Comparison of ENCODE assay signal across 10 cellular contexts in the genomic region with DNA sequence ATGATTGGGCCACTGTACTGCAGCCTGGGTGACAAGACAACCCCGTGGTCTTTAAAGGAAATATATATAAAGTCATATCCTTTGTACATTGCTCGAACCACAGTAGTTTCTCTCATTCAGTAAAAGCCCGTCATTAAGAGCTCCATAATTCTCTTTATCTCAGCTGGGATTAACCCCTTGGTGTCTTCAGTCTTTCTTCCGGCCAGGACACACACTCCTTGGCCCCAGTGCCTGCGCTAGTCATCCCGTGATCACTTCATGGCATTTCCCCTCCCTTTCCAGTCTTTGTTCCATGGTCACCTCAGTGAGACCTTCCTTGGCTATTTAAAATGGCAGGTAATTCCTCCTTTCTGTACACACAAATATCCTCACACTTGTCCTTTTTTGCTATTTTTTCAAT. TPM values are rescaled to one million over a fixed set of nuclear protein-coding genes. Genes with fewer than 3 reads are reported as not detected.
A peak's percentile ranks its signal among the peaks of the same experiment; 100 is the strongest.
DNase-seq lines count a peak whose midpoint lies in the region; ATAC-seq and TF ChIP-seq lines count a peak whose summit lies in the region.
"Had no signal": no experiment of that assay in that cellular context is flagged by ENCODE, and none has a peak within 500 bp of the region (broad histone marks: within the 10 kb centered on the region; RNA-seq: fewer than 3 reads in every experiment).

No MANE protein-coding gene starts in this region.

- no peak overlapping the region for H3K27ac ChIP-seq in CD4-positive, alpha-beta memory T cell (ENCODE audit: low read depth, low read length)

- peaks cover 51% of the 10 kb centered on the region for H3K4me1 ChIP-seq in CD4-positive, alpha-beta memory T cell (ENCODE audit: insufficient read depth, low read length)

- no peak for TF ChIP-seq CTCF in foreskin fibroblast (IDR thresholded peaks at IDR 0.05; ENCODE audit: low read depth, low read length)

- H3K4me1 Mint-ChIP-seq in CD4-positive, alpha-beta memory T cell = peaks cover 23 to 67% (median 42%) of the 10 kb centered on the region in 4 donors
- H3K4me1 Mint-ChIP-seq in activated naive CD8-positive, alpha-beta T cell treated with anti-CD3 and anti-CD28 coated beads for 36 hours = peaks cover 52% of the 10 kb centered on the region
- peaks cover 22 to 64% (median 57%) of the 10 kb centered on the region in 4 donors for H3K4me1 Mint-ChIP-seq in naive thymus-derived CD8-positive, alpha-beta T cell

- no peak for DNase-seq in CD4-positive, alpha-beta memory T cell
- DNase-seq in HT1080 (ENCODE audit: low read depth) (peak; percentile 37), NCI-H524 treated with DMSO at 0.1 percent for 48 hours (lab: John Stamatoyannopoulos, UW) (no peak), foreskin fibroblast (no peak), NCI-H1694 (lab: John Stamatoyannopoulos, UW) (no peak), epidermal melanocyte (ENCODE audit: insufficient read length, low spot score) (no peak)
- no peak for DNase-seq in activated naive CD8-positive, alpha-beta T cell treated with anti-CD3 and anti-CD28 coated beads for 36 hours
- DNase-seq in naive thymus-derived CD8-positive, alpha-beta T cell = no peak
- DNase-seq: left colon, NCI-H146 had no signal

- no peaks in the 10 kb centered on the region for H3K27me3 ChIP-seq in CD4-positive, alpha-beta memory T cell (ENCODE audit: insufficient read depth, low read length)

- no peak for ATAC-seq in naive thymus-derived CD8-positive, alpha-beta T cell
- ATAC-seq: left colon had no signal

- peaks cover 53% of the 10 kb centered on the region for H3K36me3 ChIP-seq in CD4-positive, alpha-beta memory T cell (ENCODE audit: insufficient read depth, low read length)

- POLR2A ChIA-PET in CD4-positive, alpha-beta memory T cell (lab: Charles Lee; ENCODE audit: partially characterized antibody) = no interaction called here
- POLR2A ChIA-PET in naive thymus-derived CD8-positive, alpha-beta T cell (lab: Charles Lee) = interaction anchor here (5.6 kb wide), 1 partner anchor 7 kb away, joined by 67 read pairs; a partner anchor contains a TSS

- no peaks in the 10 kb centered on the region for H3K9me3 ChIP-seq in CD4-positive, alpha-beta memory T cell (ENCODE audit: control insufficient read depth in 1 of 2, low read length in 2 of 2)

- intact Hi-C loops in CD4-positive, alpha-beta memory T cell (cut with micrococcal nuclease) = loop anchor here (5.0 to 10.0 kb wide), 2 partner anchors 201 to 399 kb away; a partner anchor contains a TSS

- peaks cover 47 to 72% of the 10 kb centered on the region in 2 donors for H3K36me3 Mint-ChIP-seq in CD4-positive, alpha-beta memory T cell
- peaks cover 76% of the 10 kb centered on the region for H3K36me3 Mint-ChIP-seq in activated naive CD8-positive, alpha-beta T cell treated with anti-CD3 and anti-CD28 coated beads for 36 hours
- peaks cover 7 to 78% (median 44%) of the 10 kb centered on the region in 3 donors for H3K36me3 Mint-ChIP-seq in naive thymus-derived CD8-positive, alpha-beta T cell

- peak overlapping the region in 7 of 8 donors; percentile 47 to 76 (median 58) for H3K4me3 Mint-ChIP-seq in CD4-positive, alpha-beta memory T cell
- peak overlapping the region; percentile 95 for H3K4me3 Mint-ChIP-seq in activated naive CD8-positive, alpha-beta T cell treated with anti-CD3 and anti-CD28 coated beads for 36 hours
- H3K4me3 Mint-ChIP-seq in naive thymus-derived CD8-positive, alpha-beta T cell = peak overlapping the region; percentile 11 to 80 (median 54)

- CTCF ChIA-PET in CD4-positive, alpha-beta memory T cell (lab: Charles Lee; ENCODE audit: partially characterized antibody) = no interaction called here

- no peak overlapping the region for H3K4me3 ChIP-seq in CD4-positive, alpha-beta memory T cell (ENCODE audit: low read length in 2 of 2)
- no peak overlapping the region for H3K4me3 ChIP-seq in foreskin fibroblast (ENCODE audit: low read depth in 1 of 2, low read length in 2 of 2)

- H3K27me3 Mint-ChIP-seq in CD4-positive, alpha-beta memory T cell = no peaks in the 10 kb centered on the region
- no peaks in the 10 kb centered on the region for H3K27me3 Mint-ChIP-seq in activated naive CD8-positive, alpha-beta T cell treated with anti-CD3 and anti-CD28 coated beads for 36 hours
- no peaks in the 10 kb centered on the region for H3K27me3 Mint-ChIP-seq in naive thymus-derived CD8-positive, alpha-beta T cell

- no peaks in the 10 kb centered on the region for H3K9me3 Mint-ChIP-seq in CD4-positive, alpha-beta memory T cell
- no peaks in the 10 kb centered on the region for H3K9me3 Mint-ChIP-seq in activated naive CD8-positive, alpha-beta T cell treated with anti-CD3 and anti-CD28 coated beads for 36 hours
- no peaks in the 10 kb centered on the region for H3K9me3 Mint-ChIP-seq in naive thymus-derived CD8-positive, alpha-beta T cell

- H3K27ac Mint-ChIP-seq in CD4-positive, alpha-beta memory T cell = peak overlapping the region; percentile 44 to 98 (median 70)
- peak overlapping the region; percentile 83 for H3K27ac Mint-ChIP-seq in activated naive CD8-positive, alpha-beta T cell treated with anti-CD3 and anti-CD28 coated beads for 36 hours
- peak overlapping the region in 9 of 10 donors; percentile 25 to 87 (median 71) for H3K27ac Mint-ChIP-seq in naive thymus-derived CD8-positive, alpha-beta T cell

RNA-seq across cellular contexts. Expression of a gene that starts 3.3 kb away (rescaled TPM):
- total RNA-seq in CD4-positive, alpha-beta memory T cell = 1,000 to 10,000 TPM; 1,716 to 1,772 TPM
- 1,000 to 10,000 TPM; 1,277 to 2,056 TPM for polyA plus RNA-seq in CD4-positive, alpha-beta memory T cell
- 1,111 and 1,615 TPM in 2 replicates for total RNA-seq in HT1080 (2014; rRNA removed; shearing (Covaris generic))
- 1,847 and 2,021 TPM in 2 replicates for polyA plus RNA-seq in HT1080 (2015; cell fraction: cytosol; rRNA removed)
- polyA plus RNA-seq in HT1080 (2015; cell fraction: nucleus; rRNA removed) = 593 and 639 TPM in 2 replicates
- 1,000 to 10,000 TPM; 1,619 to 1,626 TPM for total RNA-seq in activated naive CD8-positive, alpha-beta T cell treated with anti-CD3 and anti-CD28 coated beads for 36 hours
- total RNA-seq in naive thymus-derived CD8-positive, alpha-beta T cell = 1,000 to 10,000 TPM; 1,870 to 1,893 TPM
- 1,000 to 10,000 TPM; 2,221 to 2,647 (median 2,624) TPM for polyA plus RNA-seq in naive thymus-derived CD8-positive, alpha-beta T cell

RNA-seq across cellular contexts. Expression of a gene that starts 6.7 kb away (rescaled TPM):
- total RNA-seq in CD4-positive, alpha-beta memory T cell = 1 to 10 TPM; 5.9 to 6.5 TPM
- polyA plus RNA-seq in CD4-positive, alpha-beta memory T cell = 1 to 10 TPM; 1.9 to 3.0 TPM
- total RNA-seq in HT1080 (2014; rRNA removed; shearing (Covaris generic)) = 2.7 and 3.3 TPM in 2 replicates
- polyA plus RNA-seq in HT1080 (2015; cell fraction: cytosol; rRNA removed) = 4.2 and 5.2 TPM in 2 replicates
- polyA plus RNA-seq in HT1080 (2015; cell fraction: nucleus; rRNA removed) = 10.8 and 11.3 TPM in 2 replicates
- total RNA-seq in activated naive CD8-positive, alpha-beta T cell treated with anti-CD3 and anti-CD28 coated beads for 36 hours = 10 to 100 TPM in 1 of 2 experiments, 1 to 10 TPM in 1; 8.1 to 10.4 TPM
- 10 to 100 TPM; 11.0 to 13.2 TPM for total RNA-seq in naive thymus-derived CD8-positive, alpha-beta T cell
- polyA plus RNA-seq in naive thymus-derived CD8-positive, alpha-beta T cell = 1 to 10 TPM; 3.3 to 4.9 (median 3.9) TPM
